ENCODE assay signal across 17 cellular contexts in genomic region chr1:9520411-9520810, GRCh38. TPM values are rescaled to one million over a fixed set of nuclear protein-coding genes. Genes with fewer than 3 reads are reported as not detected.
A peak's percentile ranks its signal among the peaks of the same experiment; 100 is the strongest.
DNase-seq lines count a peak whose midpoint lies in the region; ATAC-seq, FAIRE-seq and TF ChIP-seq lines count a peak whose summit lies in the region.
"Had no signal": no experiment of that assay in that cellular context is flagged by ENCODE, and none has a peak within 500 bp of the region (broad histone marks: within the 10 kb centered on the region; RNA-seq: fewer than 3 reads in every experiment).

No MANE protein-coding gene starts in this region.

- in situ Hi-C loops in IMR-90 (cut with MboI; ENCODE audit: low sequenced_read_pairs) (no loop called here), K562 (cut with MboI) (no loop called here)

- no peak overlapping the region for H2BK5ac ChIP-seq in IMR-90 (ENCODE audit: low read depth, low read length, poor library complexity, severe bottlenecking)
- H2BK5ac ChIP-seq in mesendoderm (ENCODE audit: low read length) = no peak overlapping the region

- no peak overlapping the region for H2AK9ac ChIP-seq in IMR-90 (replicated peaks; ENCODE audit: low read depth, low read length, poor library complexity)

- no peak overlapping the region for H2BK15ac ChIP-seq in IMR-90 (ENCODE audit: low read depth, low read length)
- no peak overlapping the region for H2BK15ac ChIP-seq in mesendoderm (replicated peaks; ENCODE audit: low read depth)

- no peak for FAIRE-seq in K562 (lab: Jason Lieb, UNC)
- FAIRE-seq: GM19239, H54 had no signal

- no peak overlapping the region for H3K27ac Mint-ChIP-seq in mesothelial cell of epicardium
- H3K27ac Mint-ChIP-seq: B cell; CD14-positive monocyte; CD8-positive, alpha-beta T cell had no signal

- H3K9me3 Mint-ChIP-seq in mesothelial cell of epicardium = no peaks in the 10 kb centered on the region
- H3K9me3 Mint-ChIP-seq: CD8-positive, alpha-beta T cell had no signal

- H2AK5ac ChIP-seq in IMR-90 (ENCODE audit: low read depth, low read length) = no peak overlapping the region
- no peak overlapping the region for H2AK5ac ChIP-seq in mesendoderm (ENCODE audit: low read length)

- H3K79me2 ChIP-seq in K562 (ENCODE audit: control insufficient read depth, insufficient read depth, low read length) (no peaks in the 10 kb centered on the region), mesendoderm (ENCODE audit: control insufficient read depth, insufficient read depth, low read length) (no peaks in the 10 kb centered on the region)

- POLR2A ChIA-PET in IMR-90 (lab: Charles Lee; ENCODE audit: unreplicated experiment) (no interaction called here), K562 (lab: Yijun Ruan, JAX) (interaction anchor here (0.6 kb wide), 1 partner anchor 21 kb away, joined by 3 read pairs; no protein-coding TSS in a partner anchor), RWPE1 (lab: Yijun Ruan, JAX; ENCODE audit: low non-redundant PET) (interaction anchor here (0.6 kb wide), 1 partner anchor 735 kb away, joined by 3 read pairs; no protein-coding TSS in a partner anchor)

- 13% methylated on average over 3 of the region's 8 CpGs; no CpG with 5 or more reads in 1 of the 2 experiments for WGBS in IMR-90 (ENCODE audit: extremely low coverage in 2 of 2, insufficient read length in 1 of 2), 2 experiments
- 14% methylated on average over 7 of the region's 8 CpGs for WGBS in K562 (ENCODE audit: insufficient coverage, low coverage, missing lambda C conversion rate)
- WGBS in mesendoderm (ENCODE audit: extremely low coverage, insufficient coverage, low lambda C conversion rate) = no CpG with 5 or more reads among the region's 8 CpGs

- H3K36me3 Mint-ChIP-seq in mesothelial cell of epicardium = no peaks in the 10 kb centered on the region
- H3K36me3 Mint-ChIP-seq: CD14-positive monocyte; CD8-positive, alpha-beta T cell had no signal

- H2BK20ac ChIP-seq in IMR-90 (ENCODE audit: low read depth, low read length) = no peak overlapping the region

- BruUV-seq in IMR-90 (replicated peaks; lab: Mats Ljungman, UMichigan) (no TSS peak), K562 (replicated peaks; lab: Mats Ljungman, UMichigan) (no TSS peak)

- TF ChIP-seq CTCF in IMR-90 (conservative IDR thresholded peaks at IDR 0.05; ENCODE audit: low read depth, low read length) = no peak
- TF ChIP-seq CTCF in K562 (IDR thresholded peaks at IDR 0.05 in 2 of 3, conservative IDR thresholded peaks at IDR 0.05 in 1 of 3; ENCODE audit: insufficient read depth in 2 of 3, low read depth in 1 of 3, low read length in 3 of 3) = no peak
- TF ChIP-seq CTCF in mesothelial cell of epicardium (IDR thresholded peaks at IDR 0.05; ENCODE audit: unreplicated experiment) = no peak
- no peak for TF ChIP-seq CTCF in RWPE1 (conservative IDR thresholded peaks at IDR 0.05; ENCODE audit: low read depth)

- no peak for TF ChIP-seq RAD21 in IMR-90 (IDR thresholded peaks at IDR 0.05; ENCODE audit: low read length)
- no peak for TF ChIP-seq RAD21 in K562 (CRISPR knock-in tag; conservative IDR thresholded peaks at IDR 0.05 in 1 of 2, IDR thresholded peaks at IDR 0.05 in 1 of 2)

- H3K56ac ChIP-seq in IMR-90 (ENCODE audit: extremely low read depth, insufficient read depth, low read length) (no peak overlapping the region), mesendoderm (ENCODE audit: low read length) (peak overlapping the region; percentile 25)

- dilution Hi-C loops in IMR-90 (cut with HindIII; ENCODE audit: low sequenced_read_pairs, unreplicated experiment) = no loop called here

- no peak overlapping the region for H4K91ac ChIP-seq in IMR-90 (ENCODE audit: insufficient read depth, low read depth, low read length)

- H3K36me3 ChIP-seq in BLaER1 treated with 17β-estradiol and CSF1 and Interleukin-3, amounts not matched to agents 10 nM and 100 nM = no peaks in the 10 kb centered on the region
- H3K36me3 ChIP-seq in IMR-90 (ENCODE audit: control insufficient read depth, insufficient read depth, low read length) (no peaks in the 10 kb centered on the region), K562 (ENCODE audit: control insufficient read depth, insufficient read depth, low read length) (no peaks in the 10 kb centered on the region), mesendoderm (ENCODE audit: control insufficient read depth, insufficient read depth, low read length) (no peaks in the 10 kb centered on the region)

- H3K18ac ChIP-seq in IMR-90 (ENCODE audit: low read depth, low read length) = no peak overlapping the region
- no peak overlapping the region for H3K18ac ChIP-seq in mesendoderm (ENCODE audit: low read length)

- no peak for TF ChIP-seq POLR2A in IMR-90 (IDR thresholded peaks at IDR 0.05; ENCODE audit: low read depth, low read length)
- no peak for TF ChIP-seq POLR2A in K562 (conservative IDR thresholded peaks at IDR 0.05)

- H3K9ac ChIP-seq in BLaER1 treated with 17β-estradiol and CSF1 and Interleukin-3, amounts not matched to agents 10 nM and 100 nM = no peak overlapping the region
- H3K9ac ChIP-seq in IMR-90 (ENCODE audit: low read depth, low read length) (no peak overlapping the region), K562 (ENCODE audit: insufficient read depth in 1 of 2, low read depth in 2 of 2, low read length in 2 of 2) (0 out of 4 replicates have a peak overlapping the region, but pooled peaks of 1 of the 2 experiments have one; percentile 23), mesendoderm (ENCODE audit: low read length) (no peak overlapping the region)

- H3K9me1 ChIP-seq in IMR-90 (ENCODE audit: insufficient read depth, low read length) = no peaks in the 10 kb centered on the region
- H3K9me1 ChIP-seq in K562 (ENCODE audit: control insufficient read depth, insufficient read depth, low read length) = no peaks in the 10 kb centered on the region

- peaks cover 4% of the 10 kb centered on the region for H3K4me1 Mint-ChIP-seq in mesothelial cell of epicardium
- H3K4me1 Mint-ChIP-seq: B cell had no signal

- no peak overlapping the region for H3K27ac ChIP-seq in BLaER1 treated with 17β-estradiol and CSF1 and Interleukin-3, amounts not matched to agents 10 nM and 100 nM
- no peak overlapping the region for H3K27ac ChIP-seq in IMR-90 (ENCODE audit: insufficient read depth, low read length)
- no peak overlapping the region for H3K27ac ChIP-seq in K562 (ENCODE audit: extremely low read depth, low read depth, low read length)
- no peak overlapping the region for H3K27ac ChIP-seq in mesendoderm (ENCODE audit: low read depth, low read length)
- no peak overlapping the region for H3K27ac ChIP-seq in RWPE1
- H3K27ac ChIP-seq: HL-60 had no signal

- H3K23ac ChIP-seq in IMR-90 (ENCODE audit: low read depth, low read length) (no peak overlapping the region), mesendoderm (ENCODE audit: low read length) (no peak overlapping the region)

- intact Hi-C loops in IMR-90 (cut with micrococcal nuclease) = no loop called here
- intact Hi-C loops in K562 (cut with micrococcal nuclease) = no loop called here

- no peaks in the 10 kb centered on the region for H4K20me1 ChIP-seq in BLaER1 treated with 17β-estradiol and CSF1 and Interleukin-3, amounts not matched to agents 10 nM and 100 nM
- H4K20me1 ChIP-seq in IMR-90 (ENCODE audit: insufficient read depth, low read length) = no peaks in the 10 kb centered on the region
- no peaks in the 10 kb centered on the region for H4K20me1 ChIP-seq in K562 (replicated peaks; ENCODE audit: control insufficient read depth, insufficient read depth, low read length)

- H3K4me2 ChIP-seq in BLaER1 treated with 17β-estradiol and CSF1 and Interleukin-3, amounts not matched to agents 10 nM and 100 nM = peak overlapping the region in 7 of 11 experiments; percentile 5 to 54 (median 43); a peak in 11 of 22 replicates
- H3K4me2 ChIP-seq in IMR-90 (ENCODE audit: low read depth, low read length) (no peak overlapping the region), K562 (ENCODE audit: insufficient read depth, low read length) (no peak overlapping the region), mesendoderm (ENCODE audit: low read length) (no peak overlapping the region)

- no peak overlapping the region for H3K4me3 ChIP-seq in BLaER1 treated with 17β-estradiol and CSF1 and Interleukin-3, amounts not matched to agents 10 nM and 100 nM
- H3K4me3 ChIP-seq in IMR-90 (ENCODE audit: insufficient read depth, low read depth, low read length) = no peak overlapping the region
- H3K4me3 ChIP-seq in K562 = no peak overlapping the region
- no peak overlapping the region for H3K4me3 ChIP-seq in mesendoderm (ENCODE audit: low read length)

- no peaks in the 10 kb centered on the region for H3K27me3 ChIP-seq in BLaER1 treated with 17β-estradiol and CSF1 and Interleukin-3, amounts not matched to agents 10 nM and 100 nM
- H3K27me3 ChIP-seq in IMR-90 (ENCODE audit: control insufficient read depth, insufficient read depth, low read length) (peaks cover 12% of the 10 kb centered on the region), K562 (ENCODE audit: control insufficient read depth in 2 of 2, insufficient read depth in 2 of 2, low read length in 2 of 2) (peaks cover 7 to 23% of the 10 kb centered on the region in 2 experiments; a peak in 3 of 5 replicates), mesendoderm (ENCODE audit: insufficient read depth, low read length, poor library complexity) (no peaks in the 10 kb centered on the region)

- no peak overlapping the region for H3K4ac ChIP-seq in IMR-90 (ENCODE audit: low read depth, low read length)
- no peak overlapping the region for H3K4ac ChIP-seq in mesendoderm (ENCODE audit: low read depth, low read length)

- H3K9me3 ChIP-seq in BLaER1 treated with 17β-estradiol and CSF1 and Interleukin-3, amounts not matched to agents 10 nM and 100 nM (replicated peaks in 1 of 11) = peaks cover 0 to 11% (median 7%) of the 10 kb centered on the region in 11 experiments; a peak in 10 of 22 replicates
- H3K9me3 ChIP-seq in IMR-90 (ENCODE audit: control insufficient read depth, insufficient read depth, low read length) (0 out of 2 replicates have a peak, but pooled peaks cover 3% of the 10 kb centered on the region), K562 (replicated peaks; ENCODE audit: control insufficient read depth, insufficient read depth, low read depth, low read length) (no peaks in the 10 kb centered on the region)

- no peak for ATAC-seq in IMR-90 (ENCODE audit: low read depth)
- peak; percentile 58 for ATAC-seq in K562
- ATAC-seq: CD8-positive, alpha-beta T cell had no signal

- no peak for DNase-seq in IMR-90
- no peak for DNase-seq in K562 (ENCODE audit: extremely low read depth in 1 of 4, low spot score in 3 of 4)
- DNase-seq in mesendoderm = no peak
- DNase-seq in mesothelial cell of epicardium (ENCODE audit: low spot score in 2 of 2, unreplicated experiment in 2 of 2) = no peak
- DNase-seq in NCI-H226 = no peak
- no peak for DNase-seq in RWPE1 (ENCODE audit: low spot score)
- DNase-seq in NCI-H1092 treated with DMSO at 0.1 percent for 48 hours (lab: John Stamatoyannopoulos, UW) = no peak
- DNase-seq: CD8-positive, alpha-beta T cell; COR-L47; DMS53; GF-D8 had no signal

- H2BK120ac ChIP-seq in IMR-90 (ENCODE audit: low read depth, low read length) = no peak overlapping the region
- H2BK120ac ChIP-seq in mesendoderm (ENCODE audit: low read depth, low read length) = no peak overlapping the region

- H3K27me3 Mint-ChIP-seq in mesothelial cell of epicardium (ENCODE audit: low read depth) = no peaks in the 10 kb centered on the region
- H3K27me3 Mint-ChIP-seq: B cell had no signal

- H3K4me1 ChIP-seq in BLaER1 treated with 17β-estradiol and CSF1 and Interleukin-3, amounts not matched to agents 10 nM and 100 nM = peaks cover 0 to 30% (median 13%) of the 10 kb centered on the region in 10 experiments; a peak in 14 of 20 replicates
- H3K4me1 ChIP-seq in IMR-90 (ENCODE audit: control insufficient read depth, insufficient read depth, low read length) (no peaks in the 10 kb centered on the region), K562 (replicated peaks in 1 of 2; ENCODE audit: control insufficient read depth in 2 of 2, insufficient read depth in 2 of 2, low read length in 2 of 2) (peaks cover 0 to 3% of the 10 kb centered on the region in 2 experiments; a peak in 2 of 5 replicates), mesendoderm (ENCODE audit: control insufficient read depth, low read depth, low read length) (no peaks in the 10 kb centered on the region)

- H4K5ac ChIP-seq in IMR-90 (ENCODE audit: low read depth, low read length) (no peak overlapping the region), mesendoderm (ENCODE audit: low read length) (no peak overlapping the region)

- no peak overlapping the region for H3K14ac ChIP-seq in IMR-90 (replicated peaks; ENCODE audit: low read depth, low read length)

- CTCF ChIA-PET in IMR-90 (lab: Yijun Ruan, JAX) (no interaction called here), K562 (lab: Yijun Ruan, JAX; ENCODE audit: low intra/inter-chr PET ratio) (no interaction called here), RWPE1 (lab: Yijun Ruan, JAX) (interaction anchor here (0.5 kb wide), 1 partner anchor 1063 kb away, joined by 4 read pairs; no protein-coding TSS in a partner anchor)

- H3K4me3 Mint-ChIP-seq in mesothelial cell of epicardium = no peak overlapping the region
- H3K4me3 Mint-ChIP-seq: B cell; CD14-positive monocyte; CD8-positive, alpha-beta T cell had no signal

- peak overlapping the region; percentile 32 for H2AFZ ChIP-seq in IMR-90 (replicated peaks; ENCODE audit: low read length, poor library complexity)
- H2AFZ ChIP-seq in K562 (ENCODE audit: low read depth, low read length) = peak overlapping the region; percentile 5; the same call in 1 of the 2 replicates

- no peak for TF ChIP-seq EP300 in K562 (IDR thresholded peaks at IDR 0.05; ENCODE audit: low read length)

- no peaks in the 10 kb centered on the region for H3K79me1 ChIP-seq in IMR-90 (ENCODE audit: low read depth in 1 of 2, low read length in 2 of 2)
- H3K79me1 ChIP-seq in mesendoderm (ENCODE audit: low read length) = no peaks in the 10 kb centered on the region

- no peak overlapping the region for H4K8ac ChIP-seq in IMR-90 (ENCODE audit: low read depth in 2 of 2, low read length in 2 of 2)
- H4K8ac ChIP-seq in mesendoderm (ENCODE audit: low read depth, low read length) = no peak overlapping the region

RNA-seq across cellular contexts. Expression of gene SLC25A33, which starts 18.9 kb away (rescaled TPM):
- total RNA-seq in IMR-90 (2012; rRNA removed) (3.0 and 3.6 TPM in 2 replicates), K562 (2014; rRNA removed) (22.7 and 23.5 TPM in 2 replicates), K562 (2014; rRNA removed; fragmentation: Illumina TruSeq; extraction: Trizol) (23.5 and 24.2 TPM in 2 replicates), K562 (2015; rRNA removed; fragmentation: Illumina TruSeq; extraction: Trizol) (17.6 and 19.2 TPM in 2 replicates), K562 (2021) (20.7 and 20.9 TPM in 2 replicates), mesothelial cell of epicardium (4.7 to 5.2 TPM (median 5.1 TPM) in 3 replicates)
- polyA plus RNA-seq in IMR-90 (2012; rRNA removed) (2.5 and 2.7 TPM in 2 replicates), K562 (2011; rRNA removed) (11.9 and 14.9 TPM in 2 replicates), K562 (2014; fragmentation: Illumina TruSeq; extraction: Trizol) (15.3 and 16.5 TPM in 2 replicates), K562 (2014; fragmentation: Nextera tagmentation; extraction: Ambion mirVana) (1 to 10 TPM; 3.2 to 6.4 TPM), K562 (2014; rRNA removed) (17.5 and 21.6 TPM in 2 replicates)
- 1.5 and 1.6 TPM in 2 replicates for polyA plus RNA-seq in IMR-90 (2012; cell fraction: cytosol; rRNA removed)
- polyA plus RNA-seq in IMR-90 (2012; cell fraction: nucleus; rRNA removed; ENCODE audit: low replicate concordance) = 0.97 and 1.9 TPM in 2 replicates
- 13.1 and 13.7 TPM in 2 replicates for total RNA-seq in K562 (2011; cell fraction: chromatin; rRNA removed; ENCODE audit: low replicate concordance)
- total RNA-seq in K562 (2011; cell fraction: nucleolus; rRNA removed) = 11.7 and 12.3 TPM in 2 replicates
- 13.1 and 21.5 TPM in 2 replicates for total RNA-seq in K562 (2011; cell fraction: nucleoplasm; rRNA removed)
- polyA plus RNA-seq in K562 (2011; cell fraction: cytosol; rRNA removed) = 10.0 and 13.1 TPM in 2 replicates
- polyA plus RNA-seq in K562 (2011; cell fraction: nucleus; rRNA removed) = 6.2 and 7.7 TPM in 2 replicates
- 10.1 and 13.7 TPM in 2 replicates for polyA plus RNA-seq in K562 (2012)
- polyA minus RNA-seq in K562 (2011; rRNA and poly(A)+ RNA removed) = 11.2 and 12.4 TPM in 2 replicates
- polyA minus RNA-seq in K562 (2011; cell fraction: cytosol; rRNA and poly(A)+ RNA removed) = 8.6 and 9.5 TPM in 2 replicates
- polyA minus RNA-seq in K562 (2011; cell fraction: nucleus; rRNA and poly(A)+ RNA removed) = 4.7 and 5.8 TPM in 2 replicates
- polyA plus RNA-seq in mesendoderm (2013, experiment 1 of 2) = 13.1 TPM
- 13.0 TPM for polyA plus RNA-seq in mesendoderm (2013, experiment 2 of 2)

Comparison
In these comparisons a context has a peak if more than half of its experiments do, and no peak if none do; other contexts are left out.
1. H3K4me2 ChIP-seq: peak in BLaER1 treated with 17β-estradiol and CSF1 and Interleukin-3, amounts not matched to agents 10 nM and 100 nM (7 of 11); none in IMR-90 (single experiment), K562 (single experiment) and mesendoderm (single experiment).